8 cellular contexts compared by ENCODE assay signal in genomic region chr17:21513012-21513570, GRCh38.
A peak's percentile ranks its signal among the peaks of the same experiment; 100 is the strongest.
DNase-seq lines count a peak whose midpoint lies in the region; ATAC-seq and TF ChIP-seq lines count a peak whose summit lies in the region.

No MANE protein-coding gene starts in this region.

- POLR2A ChIA-PET in GM10248 (lab: Yijun Ruan, JAX): interaction anchor here (0.6 kb wide), 1 partner anchor 232 kb away, joined by 3 read pairs; no protein-coding TSS in a partner anchor

- CTCF ChIA-PET in GM10248 (lab: Yijun Ruan, JAX): interaction anchor here (1.2 to 4.2 kb wide), 20 partner anchors 10 to 470 kb away, joined by 3 to 31 read pairs (median 6); partner anchors contain the start of genes DHRS7B and USP22

- H3K4me1 ChIP-seq in HUES64 (ENCODE audit: insufficient read depth, low read length) (peaks cover 7% of the 10 kb centered on the region; the same call in 1 of the 2 replicates), SJCRH30 (no peaks in the 10 kb centered on the region), stomach smooth muscle (ENCODE audit: control insufficient read depth, insufficient read depth, low read length) (peaks cover 9% of the 10 kb centered on the region)

- H3K36me3 ChIP-seq in HUES64 (ENCODE audit: insufficient read depth, low read length) (no peaks in the 10 kb centered on the region), SJCRH30 (no peaks in the 10 kb centered on the region), stomach smooth muscle (ENCODE audit: control insufficient read depth in 2 of 2, insufficient read depth in 2 of 2, low read length in 2 of 2) (no peaks in the 10 kb centered on the region)

- peaks cover 36% of the 10 kb centered on the region for H3K27me3 ChIP-seq in HUES64 (ENCODE audit: insufficient read depth, low read length)
- peaks cover 30% of the 10 kb centered on the region for H3K27me3 ChIP-seq in SJCRH30
- no peaks in the 10 kb centered on the region for H3K27me3 ChIP-seq in stomach smooth muscle (ENCODE audit: control insufficient read depth in 1 of 2, insufficient read depth in 2 of 2, low read length in 2 of 2)

- TF ChIP-seq CTCF in GM10248 (IDR thresholded peaks at IDR 0.05; ENCODE audit: control extremely low read depth, extremely low read depth, low read depth, missing control alignments) (peak; percentile 91), foreskin fibroblast (IDR thresholded peaks at IDR 0.05; ENCODE audit: low read depth, low read length) (peak; percentile 78)

- H3K9ac ChIP-seq in HUES64 (ENCODE audit: low read depth, low read length) (no peak overlapping the region), stomach smooth muscle (ENCODE audit: low read length in 2 of 2) (peak overlapping the region in 1 of 2 donors; percentile 57)

- H3K9me3 ChIP-seq in HUES64 (ENCODE audit: insufficient read depth, low read depth, low read length) (no peaks in the 10 kb centered on the region), SJCRH30 (replicated peaks) (no peaks in the 10 kb centered on the region), stomach smooth muscle (ENCODE audit: control insufficient read depth in 2 of 2, low read length in 2 of 2) (no peaks in the 10 kb centered on the region)

- H3K4me3 ChIP-seq in HUES64 (ENCODE audit: low read length) (peak overlapping the region; percentile 29; the same call in 1 of the 2 replicates), SJCRH30 (no peak overlapping the region), foreskin fibroblast (ENCODE audit: low read depth in 1 of 2, low read length in 2 of 2) (peak overlapping the region in 1 of 2 donors; percentile 24), stomach smooth muscle (ENCODE audit: low read length in 2 of 2) (peak overlapping the region; percentile 25 to 54)

- WGBS in HUES64: 2% methylated on average over 21 of the region's 24 CpGs

- ATAC-seq in GM21367 (IDR thresholded peaks at IDR 0.05; ENCODE audit: unreplicated experiment): no peak

- no peak overlapping the region for H3K27ac ChIP-seq in HUES64 (ENCODE audit: low read depth, low read length)
- H3K27ac ChIP-seq in SJCRH30: no peak overlapping the region
- H3K27ac ChIP-seq in stomach smooth muscle (ENCODE audit: low read length): no peak overlapping the region

- DNase-seq in GM10248 (ENCODE audit: extremely low spot score) (peak; percentile 87), SJCRH30 (peak; percentile 88 to 96), foreskin fibroblast (peak; percentile 39 to 85), non-pigmented ciliary epithelial cell (ENCODE audit: low read depth) (peak; percentile 23)
- DNase-seq in activated effector memory CD4-positive, alpha-beta T cell treated with Interleukin-2 at 50 U/mL for 16 hours: peak; percentile 50

Comparison
In these comparisons a context has a peak if more than half of its experiments do, and no peak if none do; other contexts are left out.
1. DNase-seq: peak in every context shown above with its lines; median percentile 92 in SJCRH30; 87 in GM10248; 62 in foreskin fibroblast; 50 in activated effector memory CD4-positive, alpha-beta T cell treated with Interleukin-2 at 50 U/mL for 16 hours; 23 in non-pigmented ciliary epithelial cell.